9 cellular contexts compared by ENCODE assay signal in the genomic region with DNA sequence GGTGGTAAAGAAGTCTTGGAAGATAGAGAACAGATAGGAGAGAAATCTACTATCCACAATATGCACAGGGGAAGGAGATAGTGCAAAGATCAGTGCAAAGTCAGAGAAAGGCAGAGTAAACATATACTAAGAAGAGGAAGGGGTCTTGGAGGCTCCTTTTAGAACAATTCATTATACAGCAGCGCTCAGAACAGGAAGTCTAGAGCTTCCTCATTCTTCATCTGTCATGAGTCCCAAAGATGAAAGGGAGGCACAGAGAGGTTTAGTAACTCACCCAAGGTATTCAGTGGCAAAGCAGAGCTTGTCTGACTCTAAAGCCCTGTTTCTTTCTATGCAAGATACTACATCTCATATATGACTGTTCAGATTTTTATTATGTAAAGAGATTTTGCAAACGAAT. TPM values are rescaled to one million over a fixed set of nuclear protein-coding genes. Genes with fewer than 3 reads are reported as not detected.
DNase-seq lines count a peak whose midpoint lies in the region; ATAC-seq and TF ChIP-seq lines count a peak whose summit lies in the region.
"Had no signal": no experiment of that assay in that cellular context is flagged by ENCODE, and none has a peak within 500 bp of the region (broad histone marks: within the 10 kb centered on the region; RNA-seq: fewer than 3 reads in every experiment).

No MANE protein-coding gene starts in this region.

- ATAC-seq in activated naive CD8-positive, alpha-beta T cell treated with anti-CD3 and anti-CD28 coated beads, Interleukin-2, amount 50 U/mL, for 24 hours, result no peak
- no peak for ATAC-seq in left lobe of liver
- no peak for ATAC-seq in HG02642 (IDR thresholded peaks at IDR 0.05; ENCODE audit: poor library complexity, unreplicated experiment)

- no peak overlapping the region for H3K27ac ChIP-seq in mesenchymal stem cell (ENCODE audit: low read length, poor library complexity, severe bottlenecking)

- no peak overlapping the region for H2BK120ac ChIP-seq in mesenchymal stem cell (ENCODE audit: low read depth, low read length)

- H3K27ac Mint-ChIP-seq in CD14-positive monocyte, result peak overlapping the region; percentile 85 to 99 (median 97)
- H3K27ac Mint-ChIP-seq in activated naive CD8-positive, alpha-beta T cell treated with anti-CD3 and anti-CD28 coated beads, Interleukin-2, amount 50 U/mL, for 24 hours, result peak overlapping the region; percentile 98

- DNase-seq in CD14-positive monocyte (ENCODE audit: low spot score) (no peak), mesenchymal stem cell (no peak), left lobe of liver (ENCODE audit: low spot score) (no peak), NCI-H2107 (lab: John Stamatoyannopoulos, UW) (no peak), NCI-H345 (lab: John Stamatoyannopoulos, UW) (no peak)
- peak; percentile 71 for DNase-seq in Jurkat, Clone E6-1 (ENCODE audit: low read depth, low spot score)
- no peak for DNase-seq in activated naive CD8-positive, alpha-beta T cell treated with anti-CD3 and anti-CD28 coated beads, Interleukin-2, amount 50 U/mL, for 24 hours

- H3K9ac ChIP-seq in mesenchymal stem cell (ENCODE audit: low read length), result peak overlapping the region; percentile 30

- peak overlapping the region; percentile 97 to 99 for H3K4me3 Mint-ChIP-seq in CD14-positive monocyte
- H3K4me3 Mint-ChIP-seq in activated naive CD8-positive, alpha-beta T cell treated with anti-CD3 and anti-CD28 coated beads, Interleukin-2, amount 50 U/mL, for 24 hours, result peak overlapping the region; percentile 95

- H3K4me3 ChIP-seq in Jurkat, Clone E6-1 (ENCODE audit: low read length), result peak overlapping the region; percentile 66
- H3K4me3 ChIP-seq in mesenchymal stem cell (ENCODE audit: insufficient read depth in 1 of 2, low read depth in 1 of 2, low read length in 2 of 2), result peak overlapping the region in 1 of 2 experiments; percentile 87

- H4K8ac ChIP-seq in mesenchymal stem cell (ENCODE audit: low read length), result no peak overlapping the region

- H3K23ac ChIP-seq in mesenchymal stem cell (ENCODE audit: low read length in 2 of 2), result no peak overlapping the region

- peaks cover 5% of the 10 kb centered on the region for H3K4me1 ChIP-seq in mesenchymal stem cell (ENCODE audit: control insufficient read depth, insufficient read depth, low read depth, low read length)

- intact Hi-C loops in CD14-positive monocyte (cut with micrococcal nuclease), result loop anchor here (5.0 to 10.0 kb wide), 2 partner anchors 109 to 196 kb away; partner anchors contain the start of genes SP100 (in 1 of the 2) and SP140L (in 1 of the 2)

- H3K27me3 Mint-ChIP-seq in CD14-positive monocyte (ENCODE audit: low read depth in 3 of 3), result no peaks in the 10 kb centered on the region
- no peaks in the 10 kb centered on the region for H3K27me3 Mint-ChIP-seq in activated naive CD8-positive, alpha-beta T cell treated with anti-CD3 and anti-CD28 coated beads, Interleukin-2, amount 50 U/mL, for 24 hours

- no peak overlapping the region for H3K18ac ChIP-seq in mesenchymal stem cell (ENCODE audit: low read depth in 1 of 2, low read length in 2 of 2)

- H3K9me3 ChIP-seq in mesenchymal stem cell (ENCODE audit: control insufficient read depth, low read length), result no peaks in the 10 kb centered on the region

- H2BK5ac ChIP-seq in mesenchymal stem cell (ENCODE audit: low read depth, low read length, poor library complexity, severe bottlenecking), result no peak overlapping the region

- H3K14ac ChIP-seq in mesenchymal stem cell (ENCODE audit: low read length in 2 of 2), result no peak overlapping the region

- WGBS in mesenchymal stem cell, result 60% methylated on average over 1 of the region's 2 CpGs

- H3K27me3 ChIP-seq in mesenchymal stem cell (ENCODE audit: control insufficient read depth in 1 of 2, insufficient read depth in 1 of 2, low read length in 2 of 2), result no peaks in the 10 kb centered on the region

- no peaks in the 10 kb centered on the region for H3K9me3 Mint-ChIP-seq in CD14-positive monocyte
- H3K9me3 Mint-ChIP-seq in activated naive CD8-positive, alpha-beta T cell treated with anti-CD3 and anti-CD28 coated beads, Interleukin-2, amount 50 U/mL, for 24 hours, result no peaks in the 10 kb centered on the region

- H2AFZ ChIP-seq in mesenchymal stem cell (ENCODE audit: low read depth, low read length), result no peak overlapping the region

- peaks cover 42% of the 10 kb centered on the region for H3K4me1 Mint-ChIP-seq in CD14-positive monocyte
- H3K4me1 Mint-ChIP-seq in activated naive CD8-positive, alpha-beta T cell treated with anti-CD3 and anti-CD28 coated beads, Interleukin-2, amount 50 U/mL, for 24 hours, result peaks cover 63% of the 10 kb centered on the region

- no peak overlapping the region for H2AK5ac ChIP-seq in mesenchymal stem cell (ENCODE audit: low read length, severe bottlenecking)

- H3K4me2 ChIP-seq in mesenchymal stem cell (ENCODE audit: low read length, poor library complexity, severe bottlenecking), result peak overlapping the region; percentile 36

- H3K79me1 ChIP-seq in mesenchymal stem cell (replicated peaks; ENCODE audit: low read length, poor library complexity, severe bottlenecking), result peaks cover 7% of the 10 kb centered on the region

- H2BK15ac ChIP-seq in mesenchymal stem cell (ENCODE audit: low read depth, poor library complexity, severe bottlenecking), result no peak overlapping the region

- peaks cover 8 to 33% of the 10 kb centered on the region in 2 experiments for H3K36me3 ChIP-seq in mesenchymal stem cell (ENCODE audit: control insufficient read depth in 1 of 2, insufficient read depth in 2 of 2, low read depth in 1 of 2, low read length in 2 of 2)

- no peak overlapping the region for H4K91ac ChIP-seq in mesenchymal stem cell (ENCODE audit: low read length)

- peaks cover 12 to 34% of the 10 kb centered on the region in 2 donors for H3K36me3 Mint-ChIP-seq in CD14-positive monocyte
- H3K36me3 Mint-ChIP-seq in activated naive CD8-positive, alpha-beta T cell treated with anti-CD3 and anti-CD28 coated beads, Interleukin-2, amount 50 U/mL, for 24 hours (ENCODE audit: low read depth), result peaks cover 46% of the 10 kb centered on the region

- TF ChIP-seq CTCF in CD14-positive monocyte (IDR thresholded peaks at IDR 0.05), result no peak

- H3K4ac ChIP-seq in mesenchymal stem cell (ENCODE audit: low read depth in 1 of 2, low read length in 2 of 2), result no peak overlapping the region

- H2BK12ac ChIP-seq in mesenchymal stem cell (ENCODE audit: low read length in 2 of 2), result no peak overlapping the region

RNA-seq across cellular contexts. Expression of gene SP110, which starts 1.4 kb away (rescaled TPM):
- 10 to 100 TPM; 39.1 to 65.5 TPM for polyA plus RNA-seq in CD14-positive monocyte
- polyA plus RNA-seq in Jurkat, Clone E6-1 (2012; ENCODE audit: insufficient read depth, insufficient read length), result 36.7 TPM
- 33.3 TPM for polyA plus RNA-seq in mesenchymal stem cell (2013, experiment 1 of 2)
- 32.2 TPM for polyA plus RNA-seq in mesenchymal stem cell (2013, experiment 2 of 2)
- 6.0 TPM for total RNA-seq in left lobe of liver

RNA-seq across cellular contexts. Expression of gene SP140, which starts 7.1 kb away (rescaled TPM):
- polyA plus RNA-seq in CD14-positive monocyte, result 1 to 10 TPM; 2.5 to 5.9 TPM
- polyA plus RNA-seq in Jurkat, Clone E6-1 (2012; ENCODE audit: insufficient read depth, insufficient read length), result 0.97 TPM
- 3.0 TPM for polyA plus RNA-seq in mesenchymal stem cell (2013, experiment 1 of 2)
- 3.6 TPM for polyA plus RNA-seq in mesenchymal stem cell (2013, experiment 2 of 2)
- total RNA-seq in left lobe of liver, result 1.2 TPM
- total RNA-seq: bronchial epithelial cell had no signal
